29 cellular contexts compared by ENCODE assay signal in the genomic region with DNA sequence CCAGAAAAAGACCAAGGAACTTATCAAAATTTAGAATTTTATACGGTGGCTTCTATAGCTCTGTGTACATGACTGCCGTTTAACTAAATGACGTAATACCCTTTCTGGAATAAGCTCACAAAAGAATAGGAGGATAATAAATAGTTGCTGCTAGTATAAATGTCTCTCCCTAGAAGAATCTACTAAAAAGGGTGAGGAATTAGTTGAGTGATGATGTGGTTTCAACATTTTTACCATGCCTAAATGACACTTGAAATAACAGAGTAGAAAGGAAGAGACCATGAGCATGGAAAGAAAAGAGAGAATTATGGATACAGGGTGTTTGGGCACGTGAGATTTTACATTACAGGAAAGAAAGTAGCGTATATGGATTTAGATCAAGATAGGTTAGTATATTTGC.
"Had no signal": no experiment of that assay in that cellular context is flagged by ENCODE, and none has a peak within 500 bp of the region (broad histone marks: within the 10 kb centered on the region; RNA-seq: fewer than 3 reads in every experiment).

No MANE protein-coding gene starts in this region.

- ATAC-seq: effector memory CD8-positive, alpha-beta T cell; esophagus mucosa; foreskin keratinocyte; gastrocnemius medialis; gastroesophageal sphincter; heart left ventricle; heart right ventricle had no signal

- DNase-seq: colonic mucosa; cortex of kidney; dermis blood vessel endothelial cell; dorsolateral prefrontal cortex; effector CD4-positive, alpha-beta T cell; effector CD8-positive, alpha-beta T cell; effector memory CD4-positive, alpha-beta T cell; effector memory CD8-positive, alpha-beta T cell; endodermal cell; erythroblast; esophagus squamous epithelium; foreskin fibroblast; foreskin keratinocyte; foreskin melanocyte; gastrocnemius medialis; glutamatergic neuron; head of caudate nucleus; heart left ventricle; heart right ventricle had no signal

- FAIRE-seq: colon, endometrium, endothelial cell of umbilical vein, frontal cortex had no signal

- H3K9me3 Mint-ChIP-seq: dendritic cell treated with granulocyte-macrophage colony-stimulating factor and Interleukin-4, amounts not matched to agents 40 ng/mL and 50 ng/mL, for 4 days; effector memory CD8-positive, alpha-beta T cell had no signal

- H3K9me3 ChIP-seq: colonic mucosa, esophagus muscularis mucosa, esophagus squamous epithelium, gastrocnemius medialis, gastroesophageal sphincter had no signal

- H3K4me3 Mint-ChIP-seq: dendritic cell treated with granulocyte-macrophage colony-stimulating factor and Interleukin-4, amounts not matched to agents 40 ng/mL and 50 ng/mL, for 4 days; endodermal cell had no signal

- H3K27ac ChIP-seq: colonic mucosa, coronary artery, dorsolateral prefrontal cortex, epithelial cell of prostate, esophagus muscularis mucosa, esophagus squamous epithelium, foreskin keratinocyte, gastrocnemius medialis, gastroesophageal sphincter, heart left ventricle, heart right ventricle had no signal

- H3K27me3 Mint-ChIP-seq: dendritic cell treated with granulocyte-macrophage colony-stimulating factor and Interleukin-4, amounts not matched to agents 40 ng/mL and 50 ng/mL, for 4 days; effector memory CD8-positive, alpha-beta T cell had no signal

- H3K4me3 ChIP-seq: colonic mucosa, coronary artery, dorsolateral prefrontal cortex, esophagus muscularis mucosa, esophagus squamous epithelium, gastrocnemius medialis, gastroesophageal sphincter, heart left ventricle, heart right ventricle had no signal

- H3K27me3 ChIP-seq: colonic mucosa, dorsolateral prefrontal cortex, esophagus muscularis mucosa, esophagus squamous epithelium, foreskin keratinocyte, gastrocnemius medialis, gastroesophageal sphincter, heart left ventricle, heart right ventricle had no signal

- H3K27ac Mint-ChIP-seq: dendritic cell treated with granulocyte-macrophage colony-stimulating factor and Interleukin-4, amounts not matched to agents 40 ng/mL and 50 ng/mL, for 4 days; effector memory CD8-positive, alpha-beta T cell; endodermal cell had no signal

- H3K4me1 ChIP-seq: colonic mucosa, esophagus muscularis mucosa, esophagus squamous epithelium, foreskin keratinocyte, gastrocnemius medialis, gastroesophageal sphincter, heart left ventricle, heart right ventricle had no signal

- H3K36me3 ChIP-seq: colonic mucosa, esophagus muscularis mucosa, esophagus squamous epithelium, gastrocnemius medialis, gastroesophageal sphincter, heart left ventricle, heart right ventricle had no signal
